Comparison of ENCODE assay signal across 27 cellular contexts in the genomic region with DNA sequence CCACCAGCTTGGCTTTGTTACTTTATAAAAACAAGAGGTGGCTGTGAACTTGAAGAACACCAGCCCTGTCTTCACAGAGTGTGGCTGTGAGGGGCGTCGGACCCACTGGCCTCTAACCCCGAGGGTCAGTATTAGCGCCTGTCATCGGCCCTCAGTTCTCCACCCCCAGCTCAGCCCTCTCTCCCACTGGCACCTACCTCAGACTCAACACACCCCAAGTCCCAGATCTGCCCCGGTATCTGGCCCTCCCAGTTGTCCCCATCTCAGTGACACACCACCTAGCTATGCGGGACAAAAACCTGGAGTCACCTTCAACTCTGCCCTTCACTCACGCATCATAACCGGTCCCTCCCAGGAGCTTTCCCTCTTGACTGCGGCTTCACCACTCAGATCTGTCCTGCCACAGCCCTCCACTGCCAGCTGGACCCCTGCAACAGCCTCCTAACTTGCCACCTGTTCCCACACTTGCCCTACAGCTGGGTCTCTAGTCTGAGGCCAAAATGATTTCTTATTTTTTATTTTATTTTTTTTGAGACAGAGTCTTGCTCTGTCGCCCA.
"Had no signal": no experiment of that assay in that cellular context is flagged by ENCODE, and none has a peak within 500 bp of the region (broad histone marks: within the 10 kb centered on the region; RNA-seq: fewer than 3 reads in every experiment).

No MANE protein-coding gene starts in this region.

- H3K27ac ChIP-seq: brain microvascular endothelial cell, epithelial cell of prostate, esophagus squamous epithelium, parathyroid adenoma, right atrium auricular region, testis, transverse colon had no signal

- H3K27ac Mint-ChIP-seq: activated CD4-positive, alpha-beta T cell treated with anti-CD3 and anti-CD28 coated beads, Interleukin-2, amount 10 ng/mL, durations not matched to agents 7 days and 5 days; activated CD8-positive, alpha-beta T cell treated with anti-CD3 and anti-CD28 coated beads for 36 hours; activated T-helper 1 cell treated with anti-CD3 and anti-CD28 coated beads, Interleukin-12 subunit alpha, Interleukin-12 subunit beta, Interleukin-2, Interleukin-4 antibody, amounts not matched to agents 30 ng/mL and 10 ng/mL and 1 ng/mL, durations not matched to agents 14 hours and 24 hours and 36 hours; dendritic cell treated with granulocyte-macrophage colony-stimulating factor and Interleukin-4, amounts not matched to agents 40 ng/mL and 50 ng/mL, for 4 days had no signal

- H3K4me3 Mint-ChIP-seq: activated CD4-positive, alpha-beta T cell treated with anti-CD3 and anti-CD28 coated beads, Interleukin-2, amount 10 ng/mL, durations not matched to agents 7 days and 5 days; activated CD8-positive, alpha-beta T cell treated with anti-CD3 and anti-CD28 coated beads for 36 hours; activated T-helper 1 cell treated with anti-CD3 and anti-CD28 coated beads, Interleukin-12 subunit alpha, Interleukin-12 subunit beta, Interleukin-2, Interleukin-4 antibody, amounts not matched to agents 30 ng/mL and 10 ng/mL and 1 ng/mL, durations not matched to agents 14 hours and 24 hours and 36 hours; dendritic cell treated with granulocyte-macrophage colony-stimulating factor and Interleukin-4, amounts not matched to agents 40 ng/mL and 50 ng/mL, for 4 days; naive thymus-derived CD8-positive, alpha-beta T cell; neural crest cell had no signal

- H3K4me3 ChIP-seq: esophagus squamous epithelium, right atrium auricular region, testis, transverse colon had no signal

- H3K27me3 Mint-ChIP-seq: activated CD4-positive, alpha-beta T cell treated with anti-CD3 and anti-CD28 coated beads, Interleukin-2, amount 10 ng/mL, durations not matched to agents 7 days and 5 days; activated CD8-positive, alpha-beta T cell treated with anti-CD3 and anti-CD28 coated beads for 36 hours; dendritic cell treated with granulocyte-macrophage colony-stimulating factor and Interleukin-4, amounts not matched to agents 40 ng/mL and 50 ng/mL, for 4 days; naive thymus-derived CD8-positive, alpha-beta T cell had no signal

- DNase-seq: activated CD4-positive, alpha-beta T cell treated with anti-CD3 and anti-CD28 coated beads for 1 hour; activated CD4-positive, alpha-beta T cell treated with anti-CD3 and anti-CD28 coated beads, Interleukin-2, amount 10 ng/mL, durations not matched to agents 7 days and 5 days; activated CD8-positive, alpha-beta T cell treated with anti-CD3 and anti-CD28 coated beads for 36 hours; activated effector memory CD4-positive, alpha-beta T cell treated with anti-CD3 and anti-CD28 coated beads, Interleukin-2, amount 50 U/mL, for 16 hours; activated naive CD4-positive, alpha-beta T cell treated with anti-CD3 and anti-CD28 coated beads, Interleukin-2, amount 50 U/mL, for 16 hours; activated T-cell treated with anti-CD3 and anti-CD28 coated beads, Interleukin-2, amount 50 U/mL, for 1 hour; amniotic stem cell; brain microvascular endothelial cell; caudate nucleus; effector CD4-positive, alpha-beta T cell; esophagus squamous epithelium; left cardiac atrium; midbrain; nucleus accumbens; stimulated activated CD4-positive, alpha-beta T cell treated with anti-CD3 and anti-CD28 coated beads, Interleukin-4, amount 100 ng/mL, for 1 hour; stimulated activated naive CD8-positive, alpha-beta T cell treated with anti-CD3 and anti-CD28 coated beads, Interleukin-15, Interleukin-2, amounts not matched to agents 100 U/mL and 50 U/mL, for 24 hours; SW 1271; T-helper 2 cell; testis; transverse colon had no signal

- H3K9me3 ChIP-seq: right atrium auricular region, testis, transverse colon had no signal

- H3K4me1 ChIP-seq: esophagus squamous epithelium, parathyroid adenoma, right atrium auricular region, testis had no signal

- H3K9me3 Mint-ChIP-seq: activated T-helper 1 cell treated with anti-CD3 and anti-CD28 coated beads, Interleukin-12 subunit alpha, Interleukin-12 subunit beta, Interleukin-2, Interleukin-4 antibody, amounts not matched to agents 30 ng/mL and 10 ng/mL and 1 ng/mL, durations not matched to agents 14 hours and 24 hours and 36 hours had no signal

- H3K27me3 ChIP-seq: brain microvascular endothelial cell, esophagus squamous epithelium, right atrium auricular region, testis, transverse colon had no signal

- ATAC-seq: activated CD8-positive, alpha-beta T cell treated with anti-CD3 and anti-CD28 coated beads for 36 hours; left cardiac atrium; naive thymus-derived CD8-positive, alpha-beta T cell; stimulated activated naive CD8-positive, alpha-beta T cell treated with anti-CD3 and anti-CD28 coated beads, Interleukin-15, Interleukin-2, amounts not matched to agents 100 U/mL and 50 U/mL, for 24 hours had no signal
